Comparison of ENCODE assay signal across 12 cellular contexts in genomic region chr2:216195565-216195978, GRCh38.
DNase-seq lines count a peak whose midpoint lies in the region; ATAC-seq and TF ChIP-seq lines count a peak whose summit lies in the region.
"Had no signal": no experiment of that assay in that cellular context is flagged by ENCODE, and none has a peak within 500 bp of the region (broad histone marks: within the 10 kb centered on the region; RNA-seq: fewer than 3 reads in every experiment).

No MANE protein-coding gene starts in this region.

- peak overlapping the region; percentile 75 for H3K4me3 Mint-ChIP-seq in HFFc6
- no peak overlapping the region for H3K4me3 Mint-ChIP-seq in activated naive CD4-positive, alpha-beta T cell treated with anti-CD3 and anti-CD28 coated beads, Interleukin-2, amount 10 ng/mL, durations not matched to agents 7 days and 5 days
- H3K4me3 Mint-ChIP-seq in T-cell = no peak overlapping the region
- H3K4me3 Mint-ChIP-seq in neural progenitor cell = no peak overlapping the region
- H3K4me3 Mint-ChIP-seq: naive thymus-derived CD8-positive, alpha-beta T cell had no signal

- POLR2A ChIA-PET in T-cell (lab: Charles Lee) = interaction anchor here in 1 of 2 donors (0.7 kb wide), 1 partner anchor 47 kb away, joined by 5 read pairs; no protein-coding TSS in a partner anchor

- TF ChIP-seq CTCF in HFFc6 (IDR thresholded peaks at IDR 0.05) (no peak), fibroblast of villous mesenchyme (IDR thresholded peaks at IDR 0.05; ENCODE audit: insufficient read depth, low read depth, low read length) (no peak), neural progenitor cell (IDR thresholded peaks at IDR 0.05) (no peak)

- H3K4me1 ChIP-seq in neural progenitor cell = no peaks in the 10 kb centered on the region

- H3K27ac ChIP-seq in neural progenitor cell = no peak overlapping the region
- H3K27ac ChIP-seq: VCaP had no signal

- peaks cover 30% of the 10 kb centered on the region for H3F3A ChIP-seq in neural progenitor cell (ENCODE audit: low read depth)

- no peak overlapping the region for H3K4me2 ChIP-seq in neural progenitor cell

- H3K36me3 Mint-ChIP-seq in HFFc6 (ENCODE audit: low read depth) = peaks cover 71% of the 10 kb centered on the region
- peaks cover 69% of the 10 kb centered on the region for H3K36me3 Mint-ChIP-seq in activated naive CD4-positive, alpha-beta T cell treated with anti-CD3 and anti-CD28 coated beads, Interleukin-2, amount 10 ng/mL, durations not matched to agents 7 days and 5 days
- H3K36me3 Mint-ChIP-seq in T-cell = peaks cover 72% of the 10 kb centered on the region
- peaks cover 42% of the 10 kb centered on the region for H3K36me3 Mint-ChIP-seq in neural progenitor cell

- H3K9ac ChIP-seq in neural progenitor cell = no peak overlapping the region

- peaks cover 64% of the 10 kb centered on the region for H3K36me3 ChIP-seq in neural progenitor cell

- H3K4me3 ChIP-seq in fibroblast of villous mesenchyme (ENCODE audit: low read depth, low read length) (no peak overlapping the region), neural progenitor cell (no peak overlapping the region)

- no peak overlapping the region for H2AFZ ChIP-seq in neural progenitor cell (replicated peaks)

- H4K20me1 ChIP-seq in neural progenitor cell (ENCODE audit: low read depth) = peaks cover 9% of the 10 kb centered on the region

- no peak for ATAC-seq in HG02840 (IDR thresholded peaks at IDR 0.05; ENCODE audit: low FRiP score, unreplicated experiment)
- ATAC-seq in T-cell (replicated peaks in 1 of 4) = no peak
- ATAC-seq: naive thymus-derived CD8-positive, alpha-beta T cell had no signal

- no peaks in the 10 kb centered on the region for H3K9me3 ChIP-seq in neural progenitor cell (ENCODE audit: low read depth)

- DNase-seq in AG08395 (ENCODE audit: low spot score) (peak; percentile 71), HFFc6 (peak; percentile 82), fibroblast of villous mesenchyme (ENCODE audit: low read depth) (peak; percentile 73), germinal center (ENCODE audit: low spot score) (no peak), T-cell (no peak), neural progenitor cell (ENCODE audit: low spot score) (no peak)
- no peak for DNase-seq in activated naive CD4-positive, alpha-beta T cell treated with anti-CD3 and anti-CD28 coated beads, Interleukin-2, amount 10 ng/mL, durations not matched to agents 7 days and 5 days
- DNase-seq: effector memory CD4-positive, alpha-beta T cell; naive thymus-derived CD8-positive, alpha-beta T cell; NCI-H2227 treated with DMSO at 0.1 percent for 48 hours had no signal

- H3K4me1 Mint-ChIP-seq in HFFc6 (ENCODE audit: low read depth) (peaks cover 57% of the 10 kb centered on the region), T-cell (peaks cover 9 to 15% (median 9%) of the 10 kb centered on the region in 3 donors), neural progenitor cell (no peaks in the 10 kb centered on the region)
- peaks cover 18% of the 10 kb centered on the region for H3K4me1 Mint-ChIP-seq in activated naive CD4-positive, alpha-beta T cell treated with anti-CD3 and anti-CD28 coated beads, Interleukin-2, amount 10 ng/mL, durations not matched to agents 7 days and 5 days

- H3K9me3 Mint-ChIP-seq in HFFc6 (no peaks in the 10 kb centered on the region), T-cell (no peaks in the 10 kb centered on the region), neural progenitor cell (no peaks in the 10 kb centered on the region)
- H3K9me3 Mint-ChIP-seq in activated naive CD4-positive, alpha-beta T cell treated with anti-CD3 and anti-CD28 coated beads, Interleukin-2, amount 10 ng/mL, durations not matched to agents 7 days and 5 days = no peaks in the 10 kb centered on the region
- H3K9me3 Mint-ChIP-seq: naive thymus-derived CD8-positive, alpha-beta T cell had no signal

- H3K27me3 Mint-ChIP-seq in HFFc6 (ENCODE audit: insufficient read depth) (no peaks in the 10 kb centered on the region; the same call in 1 of the 2 replicates), T-cell (no peaks in the 10 kb centered on the region), neural progenitor cell (ENCODE audit: insufficient read depth, low read depth) (no peaks in the 10 kb centered on the region)
- no peaks in the 10 kb centered on the region for H3K27me3 Mint-ChIP-seq in activated naive CD4-positive, alpha-beta T cell treated with anti-CD3 and anti-CD28 coated beads, Interleukin-2, amount 10 ng/mL, durations not matched to agents 7 days and 5 days
- H3K27me3 Mint-ChIP-seq: naive thymus-derived CD8-positive, alpha-beta T cell had no signal

- CTCF ChIA-PET in activated naive CD4-positive, alpha-beta T cell treated with anti-CD3 and anti-CD28 coated beads, Interleukin-2, amount 10 ng/mL, durations not matched to agents 7 days and 5 days (lab: Charles Lee) = interaction anchor here (1.0 to 1.6 kb wide), 3 partner anchors 85 to 163 kb away, joined by 3 to 4 read pairs (median 3); no protein-coding TSS in a partner anchor
- CTCF ChIA-PET in T-cell (lab: Charles Lee) = interaction anchor here in 1 of 2 donors (0.7 kb wide), 1 partner anchor 20 kb away, joined by 3 read pairs; no protein-coding TSS in a partner anchor

- H3K79me2 ChIP-seq in neural progenitor cell (ENCODE audit: low read depth) = peaks cover 48% of the 10 kb centered on the region

- H3K27ac Mint-ChIP-seq in HFFc6 = peak overlapping the region; percentile 89
- H3K27ac Mint-ChIP-seq in activated naive CD4-positive, alpha-beta T cell treated with anti-CD3 and anti-CD28 coated beads, Interleukin-2, amount 10 ng/mL, durations not matched to agents 7 days and 5 days = peak overlapping the region; percentile 25
- H3K27ac Mint-ChIP-seq in T-cell = peak overlapping the region in 1 of 2 donors; percentile 45
- H3K27ac Mint-ChIP-seq in neural progenitor cell = no peak overlapping the region

- no peaks in the 10 kb centered on the region for H3K27me3 ChIP-seq in neural progenitor cell

Comparison
In these comparisons a context has a peak if more than half of its experiments do, and no peak if none do; other contexts are left out.
1. DNase-seq: peak in AG08395 (single experiment), HFFc6 (single experiment) and fibroblast of villous mesenchyme (single experiment); none in activated naive CD4-positive, alpha-beta T cell treated with anti-CD3 and anti-CD28 coated beads, Interleukin-2, amount 10 ng/mL, durations not matched to agents 7 days and 5 days (single experiment), germinal center (single experiment), T-cell (0 of 34) and neural progenitor cell (single experiment).